In the genomic region with DNA sequence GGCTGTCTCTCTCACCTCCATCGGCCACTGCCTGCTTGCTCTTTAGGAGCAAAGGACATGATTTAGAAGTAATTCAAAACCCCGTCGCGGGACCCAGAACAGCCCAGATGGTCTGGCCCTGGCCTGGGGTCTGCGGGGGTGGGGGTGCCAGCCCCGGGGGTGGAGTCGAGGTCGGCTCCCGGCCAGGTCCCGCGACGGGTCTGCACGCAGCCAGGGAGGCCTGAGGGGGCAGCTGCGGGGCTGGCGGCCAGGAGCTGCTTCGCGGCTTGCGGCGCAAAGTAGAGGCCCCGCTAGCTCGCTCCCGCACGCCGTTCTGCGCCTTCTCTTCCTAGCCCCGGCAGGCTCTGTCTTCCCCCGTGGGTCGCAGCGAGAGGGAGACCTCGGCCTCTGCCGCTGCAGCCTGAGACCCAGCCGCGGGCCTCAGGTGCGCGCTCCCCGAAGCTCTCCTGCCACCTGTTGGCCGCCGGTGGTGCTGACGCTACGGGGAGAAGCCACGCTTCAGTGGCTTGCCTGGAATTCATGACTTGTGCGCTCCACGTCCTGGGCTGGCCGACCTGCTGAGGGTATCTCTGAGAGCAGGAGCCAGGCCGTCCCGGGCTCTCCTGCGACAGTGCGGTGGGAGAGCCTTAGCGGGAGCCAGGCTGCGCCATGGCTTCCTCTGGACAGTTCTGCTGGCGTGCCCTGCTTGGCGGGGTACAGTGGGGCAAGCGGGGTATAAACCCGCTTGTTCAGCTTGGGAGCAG, we compare ENCODE assay signal across 1 cellular context.
A peak's percentile ranks its signal among the peaks of the same experiment; 100 is the strongest.
TF ChIP-seq lines count a peak whose summit lies in the region.

No MANE protein-coding gene starts in this region.

TF ChIP-seq in HepG2, 621 proteins besides CTCF, POLR2A, EP300 and RAD21 (continued from another document and continues in another):
- TF ChIP-seq, protein P1, sequence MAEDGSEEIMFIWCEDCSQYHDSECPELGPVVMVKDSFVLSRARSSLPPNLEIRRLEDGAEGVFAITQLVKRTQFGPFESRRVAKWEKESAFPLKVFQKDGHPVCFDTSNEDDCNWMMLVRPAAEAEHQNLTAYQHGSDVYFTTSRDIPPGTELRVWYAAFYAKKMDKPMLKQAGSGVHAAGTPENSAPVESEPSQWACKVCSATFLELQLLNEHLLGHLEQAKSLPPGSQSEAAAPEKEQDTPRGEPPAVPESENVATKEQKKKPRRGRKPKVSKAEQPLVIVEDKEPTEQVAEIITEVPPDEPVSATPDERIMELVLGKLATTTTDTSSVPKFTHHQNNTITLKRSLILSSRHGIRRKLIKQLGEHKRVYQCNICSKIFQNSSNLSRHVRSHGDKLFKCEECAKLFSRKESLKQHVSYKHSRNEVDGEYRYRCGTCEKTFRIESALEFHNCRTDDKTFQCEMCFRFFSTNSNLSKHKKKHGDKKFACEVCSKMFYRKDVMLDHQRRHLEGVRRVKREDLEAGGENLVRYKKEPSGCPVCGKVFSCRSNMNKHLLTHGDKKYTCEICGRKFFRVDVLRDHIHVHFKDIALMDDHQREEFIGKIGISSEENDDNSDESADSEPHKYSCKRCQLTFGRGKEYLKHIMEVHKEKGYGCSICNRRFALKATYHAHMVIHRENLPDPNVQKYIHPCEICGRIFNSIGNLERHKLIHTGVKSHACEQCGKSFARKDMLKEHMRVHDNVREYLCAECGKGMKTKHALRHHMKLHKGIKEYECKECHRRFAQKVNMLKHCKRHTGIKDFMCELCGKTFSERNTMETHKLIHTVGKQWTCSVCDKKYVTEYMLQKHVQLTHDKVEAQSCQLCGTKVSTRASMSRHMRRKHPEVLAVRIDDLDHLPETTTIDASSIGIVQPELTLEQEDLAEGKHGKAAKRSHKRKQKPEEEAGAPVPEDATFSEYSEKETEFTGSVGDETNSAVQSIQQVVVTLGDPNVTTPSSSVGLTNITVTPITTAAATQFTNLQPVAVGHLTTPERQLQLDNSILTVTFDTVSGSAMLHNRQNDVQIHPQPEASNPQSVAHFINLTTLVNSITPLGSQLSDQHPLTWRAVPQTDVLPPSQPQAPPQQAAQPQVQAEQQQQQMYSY (CRISPR knock-in tag; IDR thresholded peaks at IDR 0.05) = 0 out of 2 replicates have a peak, but pooled peaks have one; percentile 24
- TF ChIP-seq, protein P2, sequence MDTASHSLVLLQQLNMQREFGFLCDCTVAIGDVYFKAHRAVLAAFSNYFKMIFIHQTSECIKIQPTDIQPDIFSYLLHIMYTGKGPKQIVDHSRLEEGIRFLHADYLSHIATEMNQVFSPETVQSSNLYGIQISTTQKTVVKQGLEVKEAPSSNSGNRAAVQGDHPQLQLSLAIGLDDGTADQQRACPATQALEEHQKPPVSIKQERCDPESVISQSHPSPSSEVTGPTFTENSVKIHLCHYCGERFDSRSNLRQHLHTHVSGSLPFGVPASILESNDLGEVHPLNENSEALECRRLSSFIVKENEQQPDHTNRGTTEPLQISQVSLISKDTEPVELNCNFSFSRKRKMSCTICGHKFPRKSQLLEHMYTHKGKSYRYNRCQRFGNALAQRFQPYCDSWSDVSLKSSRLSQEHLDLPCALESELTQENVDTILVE (CRISPR knock-in tag; IDR thresholded peaks at IDR 0.05) = peak; percentile 43
- TF ChIP-seq ZMAT3 (CRISPR knock-in tag; conservative IDR thresholded peaks at IDR 0.05) (peak; percentile 76; the same call in 1 of the 2 replicates), ZNF768 (CRISPR knock-in tag; IDR thresholded peaks at IDR 0.05) (0 out of 2 replicates have a peak, but pooled peaks have one; percentile 57), MAF1 (CRISPR knock-in tag; IDR thresholded peaks at IDR 0.05; ENCODE audit: borderline replicate concordance) (peak; percentile 90), FOXK1 (CRISPR knock-in tag; IDR thresholded peaks at IDR 0.05; ENCODE audit: borderline replicate concordance, low read depth) (0 out of 2 replicates have a peak, but pooled peaks have one; percentile 23), ZNF841 (CRISPR knock-in tag; IDR thresholded peaks at IDR 0.05; ENCODE audit: borderline replicate concordance) (no peak), SNAI1 (CRISPR knock-in tag; IDR thresholded peaks at IDR 0.05; ENCODE audit: borderline replicate concordance) (peak; percentile 69; the same call in 1 of the 2 replicates), XBP1 (CRISPR knock-in tag; IDR thresholded peaks at IDR 0.05) (no peak), ZNF883 (CRISPR knock-in tag; IDR thresholded peaks at IDR 0.05; ENCODE audit: not compliant biosample characterization) (peak; percentile 59), ZNF589 (CRISPR knock-in tag; conservative IDR thresholded peaks at IDR 0.05) (no peak), ATRX (CRISPR knock-in tag; IDR thresholded peaks at IDR 0.05; ENCODE audit: borderline replicate concordance) (no peak), AKAP8 (CRISPR knock-in tag; IDR thresholded peaks at IDR 0.05) (no peak), IKZF4 (CRISPR knock-in tag; IDR thresholded peaks at IDR 0.05; ENCODE audit: borderline replicate concordance, low read depth, not compliant biosample characterization) (no peak)
- TF ChIP-seq, protein P3, sequence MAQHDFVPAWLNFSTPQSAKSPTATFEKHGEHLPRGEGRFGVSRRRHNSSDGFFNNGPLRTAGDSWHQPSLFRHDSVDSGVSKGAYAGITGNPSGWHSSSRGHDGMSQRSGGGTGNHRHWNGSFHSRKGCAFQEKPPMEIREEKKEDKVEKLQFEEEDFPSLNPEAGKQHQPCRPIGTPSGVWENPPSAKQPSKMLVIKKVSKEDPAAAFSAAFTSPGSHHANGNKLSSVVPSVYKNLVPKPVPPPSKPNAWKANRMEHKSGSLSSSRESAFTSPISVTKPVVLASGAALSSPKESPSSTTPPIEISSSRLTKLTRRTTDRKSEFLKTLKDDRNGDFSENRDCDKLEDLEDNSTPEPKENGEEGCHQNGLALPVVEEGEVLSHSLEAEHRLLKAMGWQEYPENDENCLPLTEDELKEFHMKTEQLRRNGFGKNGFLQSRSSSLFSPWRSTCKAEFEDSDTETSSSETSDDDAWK (CRISPR knock-in tag; IDR thresholded peaks at IDR 0.05) = no peak
- TF ChIP-seq, protein P4, sequence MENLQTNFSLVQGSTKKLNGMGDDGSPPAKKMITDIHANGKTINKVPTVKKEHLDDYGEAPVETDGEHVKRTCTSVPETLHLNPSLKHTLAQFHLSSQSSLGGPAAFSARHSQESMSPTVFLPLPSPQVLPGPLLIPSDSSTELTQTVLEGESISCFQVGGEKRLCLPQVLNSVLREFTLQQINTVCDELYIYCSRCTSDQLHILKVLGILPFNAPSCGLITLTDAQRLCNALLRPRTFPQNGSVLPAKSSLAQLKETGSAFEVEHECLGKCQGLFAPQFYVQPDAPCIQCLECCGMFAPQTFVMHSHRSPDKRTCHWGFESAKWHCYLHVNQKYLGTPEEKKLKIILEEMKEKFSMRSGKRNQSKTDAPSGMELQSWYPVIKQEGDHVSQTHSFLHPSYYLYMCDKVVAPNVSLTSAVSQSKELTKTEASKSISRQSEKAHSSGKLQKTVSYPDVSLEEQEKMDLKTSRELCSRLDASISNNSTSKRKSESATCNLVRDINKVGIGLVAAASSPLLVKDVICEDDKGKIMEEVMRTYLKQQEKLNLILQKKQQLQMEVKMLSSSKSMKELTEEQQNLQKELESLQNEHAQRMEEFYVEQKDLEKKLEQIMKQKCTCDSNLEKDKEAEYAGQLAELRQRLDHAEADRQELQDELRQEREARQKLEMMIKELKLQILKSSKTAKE (CRISPR knock-in tag; IDR thresholded peaks at IDR 0.05; ENCODE audit: borderline replicate concordance) = no peak
- TF ChIP-seq, protein P5, sequence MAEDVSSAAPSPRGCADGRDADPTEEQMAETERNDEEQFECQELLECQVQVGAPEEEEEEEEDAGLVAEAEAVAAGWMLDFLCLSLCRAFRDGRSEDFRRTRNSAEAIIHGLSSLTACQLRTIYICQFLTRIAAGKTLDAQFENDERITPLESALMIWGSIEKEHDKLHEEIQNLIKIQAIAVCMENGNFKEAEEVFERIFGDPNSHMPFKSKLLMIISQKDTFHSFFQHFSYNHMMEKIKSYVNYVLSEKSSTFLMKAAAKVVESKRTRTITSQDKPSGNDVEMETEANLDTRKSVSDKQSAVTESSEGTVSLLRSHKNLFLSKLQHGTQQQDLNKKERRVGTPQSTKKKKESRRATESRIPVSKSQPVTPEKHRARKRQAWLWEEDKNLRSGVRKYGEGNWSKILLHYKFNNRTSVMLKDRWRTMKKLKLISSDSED (CRISPR knock-in tag; IDR thresholded peaks at IDR 0.05) = no peak
- TF ChIP-seq, protein P6, sequence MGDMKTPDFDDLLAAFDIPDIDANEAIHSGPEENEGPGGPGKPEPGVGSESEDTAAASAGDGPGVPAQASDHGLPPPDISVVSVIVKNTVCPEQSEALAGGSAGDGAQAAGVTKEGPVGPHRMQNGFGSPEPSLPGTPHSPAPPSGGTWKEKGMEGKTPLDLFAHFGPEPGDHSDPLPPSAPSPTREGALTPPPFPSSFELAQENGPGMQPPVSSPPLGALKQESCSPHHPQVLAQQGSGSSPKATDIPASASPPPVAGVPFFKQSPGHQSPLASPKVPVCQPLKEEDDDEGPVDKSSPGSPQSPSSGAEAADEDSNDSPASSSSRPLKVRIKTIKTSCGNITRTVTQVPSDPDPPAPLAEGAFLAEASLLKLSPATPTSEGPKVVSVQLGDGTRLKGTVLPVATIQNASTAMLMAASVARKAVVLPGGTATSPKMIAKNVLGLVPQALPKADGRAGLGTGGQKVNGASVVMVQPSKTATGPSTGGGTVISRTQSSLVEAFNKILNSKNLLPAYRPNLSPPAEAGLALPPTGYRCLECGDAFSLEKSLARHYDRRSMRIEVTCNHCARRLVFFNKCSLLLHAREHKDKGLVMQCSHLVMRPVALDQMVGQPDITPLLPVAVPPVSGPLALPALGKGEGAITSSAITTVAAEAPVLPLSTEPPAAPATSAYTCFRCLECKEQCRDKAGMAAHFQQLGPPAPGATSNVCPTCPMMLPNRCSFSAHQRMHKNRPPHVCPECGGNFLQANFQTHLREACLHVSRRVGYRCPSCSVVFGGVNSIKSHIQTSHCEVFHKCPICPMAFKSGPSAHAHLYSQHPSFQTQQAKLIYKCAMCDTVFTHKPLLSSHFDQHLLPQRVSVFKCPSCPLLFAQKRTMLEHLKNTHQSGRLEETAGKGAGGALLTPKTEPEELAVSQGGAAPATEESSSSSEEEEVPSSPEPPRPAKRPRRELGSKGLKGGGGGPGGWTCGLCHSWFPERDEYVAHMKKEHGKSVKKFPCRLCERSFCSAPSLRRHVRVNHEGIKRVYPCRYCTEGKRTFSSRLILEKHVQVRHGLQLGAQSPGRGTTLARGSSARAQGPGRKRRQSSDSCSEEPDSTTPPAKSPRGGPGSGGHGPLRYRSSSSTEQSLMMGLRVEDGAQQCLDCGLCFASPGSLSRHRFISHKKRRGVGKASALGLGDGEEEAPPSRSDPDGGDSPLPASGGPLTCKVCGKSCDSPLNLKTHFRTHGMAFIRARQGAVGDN (CRISPR knock-in tag; IDR thresholded peaks at IDR 0.05) = peak; percentile 89
- TF ChIP-seq, protein P7, sequence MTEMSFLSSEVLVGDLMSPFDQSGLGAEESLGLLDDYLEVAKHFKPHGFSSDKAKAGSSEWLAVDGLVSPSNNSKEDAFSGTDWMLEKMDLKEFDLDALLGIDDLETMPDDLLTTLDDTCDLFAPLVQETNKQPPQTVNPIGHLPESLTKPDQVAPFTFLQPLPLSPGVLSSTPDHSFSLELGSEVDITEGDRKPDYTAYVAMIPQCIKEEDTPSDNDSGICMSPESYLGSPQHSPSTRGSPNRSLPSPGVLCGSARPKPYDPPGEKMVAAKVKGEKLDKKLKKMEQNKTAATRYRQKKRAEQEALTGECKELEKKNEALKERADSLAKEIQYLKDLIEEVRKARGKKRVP (CRISPR knock-in tag; IDR thresholded peaks at IDR 0.05) = no peak
- TF ChIP-seq, protein P8, sequence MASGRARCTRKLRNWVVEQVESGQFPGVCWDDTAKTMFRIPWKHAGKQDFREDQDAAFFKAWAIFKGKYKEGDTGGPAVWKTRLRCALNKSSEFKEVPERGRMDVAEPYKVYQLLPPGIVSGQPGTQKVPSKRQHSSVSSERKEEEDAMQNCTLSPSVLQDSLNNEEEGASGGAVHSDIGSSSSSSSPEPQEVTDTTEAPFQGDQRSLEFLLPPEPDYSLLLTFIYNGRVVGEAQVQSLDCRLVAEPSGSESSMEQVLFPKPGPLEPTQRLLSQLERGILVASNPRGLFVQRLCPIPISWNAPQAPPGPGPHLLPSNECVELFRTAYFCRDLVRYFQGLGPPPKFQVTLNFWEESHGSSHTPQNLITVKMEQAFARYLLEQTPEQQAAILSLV (CRISPR knock-in tag; IDR thresholded peaks at IDR 0.05; ENCODE audit: borderline replicate concordance) = no peak
- TF ChIP-seq, protein P9, sequence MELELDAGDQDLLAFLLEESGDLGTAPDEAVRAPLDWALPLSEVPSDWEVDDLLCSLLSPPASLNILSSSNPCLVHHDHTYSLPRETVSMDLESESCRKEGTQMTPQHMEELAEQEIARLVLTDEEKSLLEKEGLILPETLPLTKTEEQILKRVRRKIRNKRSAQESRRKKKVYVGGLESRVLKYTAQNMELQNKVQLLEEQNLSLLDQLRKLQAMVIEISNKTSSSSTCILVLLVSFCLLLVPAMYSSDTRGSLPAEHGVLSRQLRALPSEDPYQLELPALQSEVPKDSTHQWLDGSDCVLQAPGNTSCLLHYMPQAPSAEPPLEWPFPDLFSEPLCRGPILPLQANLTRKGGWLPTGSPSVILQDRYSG (CRISPR knock-in tag; IDR thresholded peaks at IDR 0.05) = no peak
- TF ChIP-seq, protein P10, sequence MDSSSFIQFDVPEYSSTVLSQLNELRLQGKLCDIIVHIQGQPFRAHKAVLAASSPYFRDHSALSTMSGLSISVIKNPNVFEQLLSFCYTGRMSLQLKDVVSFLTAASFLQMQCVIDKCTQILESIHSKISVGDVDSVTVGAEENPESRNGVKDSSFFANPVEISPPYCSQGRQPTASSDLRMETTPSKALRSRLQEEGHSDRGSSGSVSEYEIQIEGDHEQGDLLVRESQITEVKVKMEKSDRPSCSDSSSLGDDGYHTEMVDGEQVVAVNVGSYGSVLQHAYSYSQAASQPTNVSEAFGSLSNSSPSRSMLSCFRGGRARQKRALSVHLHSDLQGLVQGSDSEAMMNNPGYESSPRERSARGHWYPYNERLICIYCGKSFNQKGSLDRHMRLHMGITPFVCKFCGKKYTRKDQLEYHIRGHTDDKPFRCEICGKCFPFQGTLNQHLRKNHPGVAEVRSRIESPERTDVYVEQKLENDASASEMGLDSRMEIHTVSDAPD (CRISPR knock-in tag; IDR thresholded peaks at IDR 0.05) = no peak
- TF ChIP-seq, protein P11, sequence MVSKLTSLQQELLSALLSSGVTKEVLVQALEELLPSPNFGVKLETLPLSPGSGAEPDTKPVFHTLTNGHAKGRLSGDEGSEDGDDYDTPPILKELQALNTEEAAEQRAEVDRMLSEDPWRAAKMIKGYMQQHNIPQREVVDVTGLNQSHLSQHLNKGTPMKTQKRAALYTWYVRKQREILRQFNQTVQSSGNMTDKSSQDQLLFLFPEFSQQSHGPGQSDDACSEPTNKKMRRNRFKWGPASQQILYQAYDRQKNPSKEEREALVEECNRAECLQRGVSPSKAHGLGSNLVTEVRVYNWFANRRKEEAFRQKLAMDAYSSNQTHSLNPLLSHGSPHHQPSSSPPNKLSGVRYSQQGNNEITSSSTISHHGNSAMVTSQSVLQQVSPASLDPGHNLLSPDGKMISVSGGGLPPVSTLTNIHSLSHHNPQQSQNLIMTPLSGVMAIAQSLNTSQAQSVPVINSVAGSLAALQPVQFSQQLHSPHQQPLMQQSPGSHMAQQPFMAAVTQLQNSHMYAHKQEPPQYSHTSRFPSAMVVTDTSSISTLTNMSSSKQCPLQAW (CRISPR knock-in tag; IDR thresholded peaks at IDR 0.05) = peak; percentile 83; the same call in 1 of the 2 replicates
- TF ChIP-seq, protein P12, sequence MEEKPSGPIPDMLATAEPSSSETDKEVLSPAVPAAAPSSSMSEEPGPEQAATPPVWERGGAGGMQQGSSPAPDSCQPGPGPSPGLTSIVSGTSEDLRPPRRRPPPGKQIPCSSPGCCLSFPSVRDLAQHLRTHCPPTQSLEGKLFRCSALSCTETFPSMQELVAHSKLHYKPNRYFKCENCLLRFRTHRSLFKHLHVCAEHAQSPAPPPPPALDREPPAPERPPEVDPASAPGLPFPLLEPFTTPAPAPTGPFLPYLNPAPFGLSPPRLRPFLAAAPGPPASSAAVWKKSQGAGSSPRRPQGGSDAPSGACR (CRISPR knock-in tag; IDR thresholded peaks at IDR 0.05) = no peak
